Comparison of ENCODE assay signal across 15 cellular contexts in the genomic region with DNA sequence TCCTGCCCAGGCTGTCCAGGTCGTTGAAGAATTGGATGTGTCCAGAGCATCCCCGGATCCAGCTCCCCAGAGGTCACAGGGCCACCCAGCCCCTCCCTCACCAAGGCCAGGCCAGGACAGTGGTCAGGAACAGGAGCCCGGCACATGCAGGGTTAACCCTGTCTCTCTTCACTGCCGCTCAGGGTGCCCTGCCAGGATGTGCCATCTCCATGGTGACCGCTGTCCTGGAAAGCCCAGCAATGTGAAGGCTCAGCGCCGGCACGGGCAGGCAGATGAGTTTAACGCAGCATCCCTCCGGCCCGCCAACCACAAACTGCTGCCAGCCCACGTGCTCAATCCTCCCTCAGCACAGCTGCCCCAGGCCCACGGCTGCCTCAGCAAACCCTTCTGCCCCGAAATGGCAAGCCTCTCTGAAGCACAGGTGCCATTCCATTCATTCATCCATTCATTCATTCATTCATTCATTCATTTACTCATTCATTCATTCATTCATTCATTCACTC. TPM values are rescaled to one million over a fixed set of nuclear protein-coding genes. Genes with fewer than 3 reads are reported as not detected.
DNase-seq lines count a peak whose midpoint lies in the region; ATAC-seq, FAIRE-seq and TF ChIP-seq lines count a peak whose summit lies in the region.
"Had no signal": no experiment of that assay in that cellular context is flagged by ENCODE, and none has a peak within 500 bp of the region (broad histone marks: within the 10 kb centered on the region; RNA-seq: fewer than 3 reads in every experiment).

No MANE protein-coding gene starts in this region.

- no peaks in the 10 kb centered on the region for H3K36me3 Mint-ChIP-seq in activated CD8-positive, alpha-beta memory T cell treated with anti-CD3 and anti-CD28 coated beads, Interleukin-2, amount 10 ng/mL, durations not matched to agents 7 days and 5 days

- H3K4me1 Mint-ChIP-seq in activated CD8-positive, alpha-beta memory T cell treated with anti-CD3 and anti-CD28 coated beads, Interleukin-2, amount 10 ng/mL, durations not matched to agents 7 days and 5 days = no peaks in the 10 kb centered on the region

- in situ Hi-C loops in GM23248 (cut with MboI) = no loop called here

- no peak for FAIRE-seq in kidney (lab: Jason Lieb, UNC)

- CTCF ChIA-PET in PC-3 (lab: Charles Lee) = no interaction called here
- CTCF ChIA-PET in activated CD8-positive, alpha-beta memory T cell treated with anti-CD3 and anti-CD28 coated beads, Interleukin-2, amount 10 ng/mL, durations not matched to agents 7 days and 5 days (lab: Charles Lee) = no interaction called here

- no peak overlapping the region for H3K4me2 ChIP-seq in GM23248 (ENCODE audit: unreplicated experiment)
- no peak overlapping the region for H3K4me2 ChIP-seq in PC-3 (ENCODE audit: low read length)

- H3K4me1 ChIP-seq in GM23248 (ENCODE audit: insufficient read depth) = no peaks in the 10 kb centered on the region
- H3K4me1 ChIP-seq in PC-3 (ENCODE audit: insufficient read depth, low read length) = no peaks in the 10 kb centered on the region
- H3K4me1 ChIP-seq in kidney (ENCODE audit: control insufficient read depth in 1 of 2, insufficient read depth in 1 of 2, low read depth in 1 of 2, low read length in 2 of 2) = no peaks in the 10 kb centered on the region
- H3K4me1 ChIP-seq: thyroid gland had no signal

- H3K27me3 Mint-ChIP-seq in activated CD8-positive, alpha-beta memory T cell treated with anti-CD3 and anti-CD28 coated beads, Interleukin-2, amount 10 ng/mL, durations not matched to agents 7 days and 5 days = peaks cover 21% of the 10 kb centered on the region

- H3K9me3 ChIP-seq in GM23248 (ENCODE audit: low read depth) = no peaks in the 10 kb centered on the region
- H3K9me3 ChIP-seq in PC-3 (ENCODE audit: low read length) = no peaks in the 10 kb centered on the region
- H3K9me3 ChIP-seq in kidney (ENCODE audit: control insufficient read depth in 1 of 2, low read length in 2 of 2) = no peaks in the 10 kb centered on the region
- H3K9me3 ChIP-seq: ovary, thyroid gland had no signal

- DNase-seq in AG20443 (ENCODE audit: low spot score) (peak; percentile 57), GM23248 (peak; percentile 36), PC-3 (no peak), kidney (peak; percentile 68)
- no peak for DNase-seq in activated CD8-positive, alpha-beta memory T cell treated with anti-CD3 and anti-CD28 coated beads, Interleukin-2, amount 10 ng/mL, durations not matched to agents 7 days and 5 days
- DNase-seq: Calu3, H9, NCI-H2081 treated with DMSO at 0.1 percent for 48 hours, thyroid gland had no signal

- H3K9me2 ChIP-seq in GM23248 (ENCODE audit: insufficient read depth) (no peaks in the 10 kb centered on the region), PC-3 (replicated peaks; ENCODE audit: low read length) (no peaks in the 10 kb centered on the region)

- H3K4me3 ChIP-seq in GM23248 (no peak overlapping the region), PC-3 (ENCODE audit: low read length) (no peak overlapping the region), kidney (ENCODE audit: low read length in 2 of 2) (no peak overlapping the region)
- H3K4me3 ChIP-seq: ovary, thyroid gland had no signal

- BruUV-seq in PC-3 (replicated peaks; lab: Mats Ljungman, UMichigan) = no TSS peak

- 7 to 8% methylated on average over 14 of the region's 14 CpGs for WGBS in GM23248 (ENCODE audit: low coverage in 1 of 2, low lambda C conversion rate in 2 of 2, missing lambda C conversion rate in 2 of 2), 2 experiments

- ATAC-seq in PC-3 (0 out of 2 replicates have a peak, but pooled peaks have one; percentile 24), GM19452 (IDR thresholded peaks at IDR 0.05; ENCODE audit: unreplicated experiment) (no peak), GM19463 (IDR thresholded peaks at IDR 0.05; ENCODE audit: unreplicated experiment) (no peak), esophagus mucosa (no peak)
- no peak for ATAC-seq in activated CD8-positive, alpha-beta memory T cell treated with anti-CD3 and anti-CD28 coated beads, Interleukin-2, amount 10 ng/mL, durations not matched to agents 7 days and 5 days

- H4K20me1 ChIP-seq in GM23248 (ENCODE audit: insufficient read depth) (no peaks in the 10 kb centered on the region), PC-3 (ENCODE audit: low read length) (no peaks in the 10 kb centered on the region)

- no peaks in the 10 kb centered on the region for H3K9me3 Mint-ChIP-seq in activated CD8-positive, alpha-beta memory T cell treated with anti-CD3 and anti-CD28 coated beads, Interleukin-2, amount 10 ng/mL, durations not matched to agents 7 days and 5 days (ENCODE audit: low read depth)
- H3K9me3 Mint-ChIP-seq: H9 had no signal

- H3K27ac Mint-ChIP-seq in activated CD8-positive, alpha-beta memory T cell treated with anti-CD3 and anti-CD28 coated beads, Interleukin-2, amount 10 ng/mL, durations not matched to agents 7 days and 5 days = no peak overlapping the region
- H3K27ac Mint-ChIP-seq: H9 had no signal

- H3K27ac ChIP-seq in GM23248 (no peak overlapping the region), PC-3 (ENCODE audit: low read length) (no peak overlapping the region), kidney (ENCODE audit: low read depth in 2 of 2, low read length in 2 of 2) (no peak overlapping the region)
- H3K27ac ChIP-seq: ovary, thyroid gland had no signal

- POLR2A ChIA-PET in PC-3 (lab: Charles Lee; ENCODE audit: unreplicated experiment) = no interaction called here

- H3K36me3 ChIP-seq in GM23248 (ENCODE audit: low read depth) = no peaks in the 10 kb centered on the region
- H3K36me3 ChIP-seq in PC-3 (ENCODE audit: low read depth, low read length) = no peaks in the 10 kb centered on the region
- no peaks in the 10 kb centered on the region for H3K36me3 ChIP-seq in kidney (ENCODE audit: control insufficient read depth in 1 of 2, insufficient read depth in 2 of 2, low read length in 2 of 2)
- H3K36me3 ChIP-seq: ovary, thyroid gland had no signal

- H3K79me2 ChIP-seq in GM23248 (ENCODE audit: insufficient read depth) (no peaks in the 10 kb centered on the region), PC-3 (ENCODE audit: low read length) (no peaks in the 10 kb centered on the region)

- no peak overlapping the region for H3K9ac ChIP-seq in GM23248
- H3K9ac ChIP-seq in PC-3 (ENCODE audit: low read length) = no peak overlapping the region
- no peak overlapping the region for H3K9ac ChIP-seq in kidney (ENCODE audit: low read length in 2 of 2)

- H3F3A ChIP-seq in GM23248 (ENCODE audit: insufficient read depth) (no peaks in the 10 kb centered on the region), PC-3 (ENCODE audit: low read length, unreplicated experiment) (no peaks in the 10 kb centered on the region)

- H3K4me3 Mint-ChIP-seq in activated CD8-positive, alpha-beta memory T cell treated with anti-CD3 and anti-CD28 coated beads, Interleukin-2, amount 10 ng/mL, durations not matched to agents 7 days and 5 days = no peak overlapping the region

- intact Hi-C loops in PC-3 (cut with micrococcal nuclease) (no loop called here), kidney (cut with DNase I) (no loop called here)

- H2AFZ ChIP-seq in GM23248 = no peak overlapping the region
- no peak overlapping the region for H2AFZ ChIP-seq in PC-3 (ENCODE audit: low read length)

- TF ChIP-seq CTCF in PC-3 (conservative IDR thresholded peaks at IDR 0.05; ENCODE audit: low read depth, low read length) (no peak), kidney (IDR thresholded peaks at IDR 0.05; ENCODE audit: borderline replicate concordance, extremely low read depth, insufficient read depth) (no peak)

- H3K27me3 ChIP-seq in GM23248 (replicated peaks; ENCODE audit: insufficient read depth) (peaks cover 8% of the 10 kb centered on the region), PC-3 (ENCODE audit: low read length) (peaks cover 28% of the 10 kb centered on the region)
- H3K27me3 ChIP-seq: ovary, thyroid gland had no signal

RNA-seq across cellular contexts. Expression of gene TMEM179, which starts 4.4 kb away (rescaled TPM):
- not detected in 2 replicates for total RNA-seq in GM23248 (2014; rRNA removed; shearing (Covaris generic))
- not detected in 2 replicates for polyA plus RNA-seq in GM23248 (2016; fragmentation: Nextera tagmentation; extraction: Ambion mirVana)
- not detected in 2 replicates for total RNA-seq in PC-3 (2014; rRNA removed)
- 0.50 TPM for total RNA-seq in kidney
- polyA plus RNA-seq in kidney (ENCODE audit: insufficient read depth, low read depth, low replicate concordance) = 0.67 TPM
- total RNA-seq in activated CD8-positive, alpha-beta memory T cell treated with anti-CD3 and anti-CD28 coated beads, Interleukin-2, amount 10 ng/mL, durations not matched to agents 7 days and 5 days = not detected
- total RNA-seq in esophagus mucosa = not detected
- total RNA-seq: aorta, Calu3 had no signal
- polyA plus RNA-seq: aorta had no signal

RNA-seq across cellular contexts. Expression of gene C14orf180, which starts 20.6 kb away (rescaled TPM):
- total RNA-seq in GM23248 (2014; rRNA removed; shearing (Covaris generic)) = not detected in 2 replicates
- polyA plus RNA-seq in GM23248 (2016; fragmentation: Nextera tagmentation; extraction: Ambion mirVana) (not detected in 2 replicates), kidney (ENCODE audit: insufficient read depth, low read depth, low replicate concordance) (3.1 TPM)
- total RNA-seq in PC-3 (2014; rRNA removed) (not detected in 2 replicates), kidney (2.1 TPM), esophagus mucosa (not detected)
- not detected for total RNA-seq in activated CD8-positive, alpha-beta memory T cell treated with anti-CD3 and anti-CD28 coated beads, Interleukin-2, amount 10 ng/mL, durations not matched to agents 7 days and 5 days
- total RNA-seq: Calu3; H9; T-helper 1 cell treated with Interleukin-12 subunit alpha and Interleukin-12 subunit beta and Interleukin-4 antibody, amounts not matched to agents 30 ng/mL and 1 ng/mL, for 36 hours had no signal

Comparison
In these comparisons a context has a peak if more than half of its experiments do, and no peak if none do; other contexts are left out.
1. DNase-seq: peak in AG20443 (single experiment), GM23248 (single experiment) and kidney (single experiment); none in PC-3 (single experiment) and activated CD8-positive, alpha-beta memory T cell treated with anti-CD3 and anti-CD28 coated beads, Interleukin-2, amount 10 ng/mL, durations not matched to agents 7 days and 5 days (single experiment).